In genomic region chr1:43531906-43532584, GRCh38 we compare ENCODE assay signal across 9 cellular contexts. TPM values are rescaled to one million over a fixed set of nuclear protein-coding genes. Genes with fewer than 3 reads are reported as not detected.
DNase-seq lines count a peak whose midpoint lies in the region; ATAC-seq, FAIRE-seq and TF ChIP-seq lines count a peak whose summit lies in the region.
"Had no signal": no experiment of that assay in that cellular context is flagged by ENCODE, and none has a peak within 500 bp of the region (broad histone marks: within the 10 kb centered on the region; RNA-seq: fewer than 3 reads in every experiment).

No MANE protein-coding gene starts in this region.

- peak overlapping the region; percentile 91 for H3K27ac Mint-ChIP-seq in nephron progenitor cell

- H2BK120ac ChIP-seq in H1 (replicated peaks; ENCODE audit: low read depth, low read length), result no peak overlapping the region

- H3F3A ChIP-seq in MM.1S (ENCODE audit: insufficient read depth, low read length), result peaks cover 4% of the 10 kb centered on the region; the same call in 1 of the 2 replicates

- TF ChIP-seq CTCF in MM.1S (IDR thresholded peaks at IDR 0.05; ENCODE audit: low read length) (no peak), H1 (IDR thresholded peaks at IDR 0.05; ENCODE audit: control extremely low read depth in 1 of 3, insufficient read depth in 1 of 3, low read depth in 1 of 3, low read length in 3 of 3) (no peak), nephron progenitor cell (IDR thresholded peaks at IDR 0.05) (no peak)

- TF ChIP-seq RAD21 in H1 (IDR thresholded peaks at IDR 0.05 in 1 of 2, conservative IDR thresholded peaks at IDR 0.05 in 1 of 2; ENCODE audit: low read depth in 2 of 2, low read length in 2 of 2), result peak in 1 of 2 experiments; percentile 9; a peak in 1 of 4 replicates

- H3K4me3 Mint-ChIP-seq in nephron progenitor cell, result peak overlapping the region; percentile 99

- peak overlapping the region; percentile 93 for H3K18ac ChIP-seq in H1 (ENCODE audit: extremely low read depth, low read length)

- H3K14ac ChIP-seq in H1 (ENCODE audit: insufficient read length), result no peak overlapping the region

- TF ChIP-seq EP300 in H1 (IDR thresholded peaks at IDR 0.05; ENCODE audit: borderline replicate concordance in 1 of 2, low read depth in 2 of 2, low read length in 2 of 2), result peak in 1 of 2 experiments; percentile 77; a peak in 1 of 3 replicates

- peak overlapping the region; percentile 82 for H3K4ac ChIP-seq in H1 (replicated peaks; ENCODE audit: insufficient read length, low read depth, low read length)

- H2BK15ac ChIP-seq in H1 (ENCODE audit: low read length), result no peak overlapping the region; the same call in 1 of the 2 replicates

- no peaks in the 10 kb centered on the region for H3K79me2 ChIP-seq in MM.1S (ENCODE audit: low read length)
- peaks cover 32 to 50% of the 10 kb centered on the region in 2 experiments for H3K79me2 ChIP-seq in H1 (ENCODE audit: control insufficient read depth in 1 of 2, insufficient read depth in 2 of 2, low read length in 2 of 2)

- H3K9me3 Mint-ChIP-seq in nephron progenitor cell, result no peaks in the 10 kb centered on the region

- H2AFZ ChIP-seq in MM.1S (ENCODE audit: low read length) (peak overlapping the region; percentile 77), H1 (ENCODE audit: low read length) (no peak overlapping the region)

- H3K56ac ChIP-seq in H1 (replicated peaks; ENCODE audit: insufficient read length, low read depth, low read length), result no peak overlapping the region

- DNase-seq in MM.1S (no peak), H1 (ENCODE audit: low read depth in 1 of 2, low spot score in 2 of 2) (peak in 1 of 2 experiments; percentile 75), nephron progenitor cell (no peak), NCI-H187 treated with DMSO at 0.1 percent for 48 hours (lab: John Stamatoyannopoulos, UW) (no peak), NCI-H2107 treated with DMSO at 0.1 percent for 48 hours (lab: John Stamatoyannopoulos, UW; ENCODE audit: unreplicated experiment) (no peak), UCSD-AML1 (lab: John Stamatoyannopoulos, UW; ENCODE audit: unreplicated experiment) (no peak)

- no peaks in the 10 kb centered on the region for H3K36me3 Mint-ChIP-seq in nephron progenitor cell (ENCODE audit: low read depth)

- H3K9me3 ChIP-seq in BLaER1, result no peaks in the 10 kb centered on the region
- no peaks in the 10 kb centered on the region for H3K9me3 ChIP-seq in MM.1S (replicated peaks; ENCODE audit: insufficient read depth, low read length)
- no peaks in the 10 kb centered on the region for H3K9me3 ChIP-seq in H1 (ENCODE audit: insufficient read depth in 2 of 2, low read depth in 1 of 2, low read length in 1 of 2)

- H3K79me1 ChIP-seq in H1 (ENCODE audit: low read depth, low read length), result peaks cover 32% of the 10 kb centered on the region

- 0 out of 2 replicates have a peak overlapping the region, but pooled peaks have one; percentile 15 for H2AK5ac ChIP-seq in H1 (ENCODE audit: low read depth, low read length)

- no peak for ATAC-seq in GM18519 (IDR thresholded peaks at IDR 0.05; ENCODE audit: low FRiP score, unreplicated experiment)

- 7% methylated on average over 15 of the region's 15 CpGs; no CpG with 5 or more reads in 1 of the 2 experiments for WGBS in H1 (ENCODE audit: extremely low coverage in 1 of 2, insufficient coverage in 1 of 2, insufficient read length in 1 of 2, insufficient replicate concordance in 2 of 2, low coverage in 1 of 2, low lambda C conversion rate in 2 of 2, missing lambda C conversion rate in 1 of 2), 2 experiments

- no peak overlapping the region for H2BK12ac ChIP-seq in H1 (ENCODE audit: low read depth, low read length)

- peak overlapping the region; percentile 60; the same call in 1 of the 2 replicates for H2BK5ac ChIP-seq in H1 (ENCODE audit: low read depth, low read length)

- no peak for FAIRE-seq in H1 (lab: Jason Lieb, UNC)
- FAIRE-seq: islet of Langerhans had no signal

- no peaks in the 10 kb centered on the region for H3K27me3 ChIP-seq in BLaER1
- H3K27me3 ChIP-seq in MM.1S (replicated peaks; ENCODE audit: insufficient read depth, low read length), result peaks cover 19% of the 10 kb centered on the region
- H3K27me3 ChIP-seq in H1 (replicated peaks in 1 of 4; ENCODE audit: control insufficient read depth in 3 of 4, extremely low read depth in 1 of 4, insufficient read depth in 3 of 4, low read length in 3 of 4), result peaks cover 0 to 9% (median 6%) of the 10 kb centered on the region in 4 experiments; a peak in 5 of 7 replicates

- POLR2A ChIA-PET in H1 (lab: Charles Lee; ENCODE audit: partially characterized antibody), result interaction anchor here (1.0 to 15.4 kb wide), 10 partner anchors 16 to 174 kb away, joined by 3 to 270 read pairs (median 5); partner anchors contain the start of gene KDM4A

- H4K8ac ChIP-seq in H1 (ENCODE audit: extremely low read depth, insufficient read depth, low read length), result peak overlapping the region; percentile 66; the same call in 1 of the 2 replicates

- H4K20me1 ChIP-seq in BLaER1, result peaks cover 55% of the 10 kb centered on the region
- H4K20me1 ChIP-seq in MM.1S (ENCODE audit: insufficient read depth, low read length), result no peaks in the 10 kb centered on the region
- H4K20me1 ChIP-seq in H1 (replicated peaks in 1 of 2; ENCODE audit: control insufficient read depth in 1 of 2, insufficient read depth in 2 of 2, low read length in 2 of 2), result peaks cover 26 to 35% of the 10 kb centered on the region in 2 experiments

- H3K4me2 ChIP-seq in BLaER1 (peak overlapping the region; percentile 97), MM.1S (ENCODE audit: low read depth, low read length) (peak overlapping the region; percentile 94), H1 (ENCODE audit: insufficient read depth in 1 of 2, low read depth in 2 of 2, low read length in 2 of 2) (peak overlapping the region; percentile 89 to 97)

- H3K4me1 ChIP-seq in BLaER1 (peaks cover 28% of the 10 kb centered on the region), MM.1S (ENCODE audit: low read length) (no peaks in the 10 kb centered on the region), H1 (replicated peaks in 1 of 4; ENCODE audit: control insufficient read depth in 3 of 4, insufficient read depth in 4 of 4, low read length in 3 of 4) (peaks cover 15 to 27% (median 21%) of the 10 kb centered on the region in 4 experiments)

- peaks cover 11% of the 10 kb centered on the region for H3K23me2 ChIP-seq in H1 (ENCODE audit: low read depth, low read length)

- H3K27me3 Mint-ChIP-seq in nephron progenitor cell (ENCODE audit: low read depth, poor library complexity), result peaks cover 12% of the 10 kb centered on the region

- H3K4me1 Mint-ChIP-seq in nephron progenitor cell, result peaks cover 55% of the 10 kb centered on the region

- H4K91ac ChIP-seq in H1 (replicated peaks; ENCODE audit: insufficient read length, low read length), result no peak overlapping the region

- CTCF ChIA-PET in H1 (lab: Charles Lee; ENCODE audit: partially characterized antibody), result interaction anchor here (1.0 to 10.8 kb wide), 10 partner anchors 17 to 403 kb away, joined by 3 to 169 read pairs (median 4); no protein-coding TSS in a partner anchor

- H2BK20ac ChIP-seq in H1 (ENCODE audit: low read length), result no peak overlapping the region

- peak overlapping the region; percentile 47 for H4K5ac ChIP-seq in H1 (ENCODE audit: insufficient read length, low read depth, low read length)

- H3K9ac ChIP-seq in BLaER1 (peak overlapping the region; percentile 75), MM.1S (ENCODE audit: low read length) (peak overlapping the region; percentile 16; the same call in 1 of the 2 replicates), H1 (replicated peaks in 1 of 4; ENCODE audit: extremely low read depth in 1 of 4, low read depth in 3 of 4, low read length in 3 of 4) (peak overlapping the region in 3 of 4 experiments; percentile 51 to 76 (median 71); a peak in 5 of 7 replicates)

- no peak for TF ChIP-seq POLR2A in H1 (IDR thresholded peaks at IDR 0.05; ENCODE audit: control extremely low read depth in 1 of 2, low read depth in 2 of 2, low read length in 2 of 2)

- H3K36me3 ChIP-seq in BLaER1, result no peaks in the 10 kb centered on the region
- no peaks in the 10 kb centered on the region for H3K36me3 ChIP-seq in MM.1S (replicated peaks; ENCODE audit: insufficient read depth, low read length)
- no peaks in the 10 kb centered on the region; a peak in 1 of 8 replicates for H3K36me3 ChIP-seq in H1 (ENCODE audit: control insufficient read depth in 2 of 4, insufficient read depth in 4 of 4, low read length in 3 of 4)

- H3K27ac ChIP-seq in BLaER1 (peak overlapping the region; percentile 23; the same call in 1 of the 2 replicates), MM.1S (ENCODE audit: low read length) (no peak overlapping the region), H1 (ENCODE audit: low read depth, low read length) (peak overlapping the region; percentile 73)

- H3K4me3 ChIP-seq in BLaER1, result peak overlapping the region; percentile 73
- peak overlapping the region; percentile 66 for H3K4me3 ChIP-seq in MM.1S (ENCODE audit: low read length)
- H3K4me3 ChIP-seq in H1 (ENCODE audit: extremely low read depth in 1 of 4, insufficient read depth in 2 of 4, low read depth in 3 of 4, low read length in 4 of 4), result peak overlapping the region; percentile 61 to 97 (median 83)

- no peak overlapping the region for H3K23ac ChIP-seq in H1 (ENCODE audit: insufficient read length)

- H3K9me2 ChIP-seq in MM.1S (replicated peaks; ENCODE audit: insufficient read depth, low read length), result no peaks in the 10 kb centered on the region

TF ChIP-seq in H1, 55 proteins besides CTCF, POLR2A, EP300 and RAD21 (continues in another document):
- TF ChIP-seq SIN3A (conservative IDR thresholded peaks at IDR 0.05 in 1 of 2, IDR thresholded peaks at IDR 0.05 in 1 of 2; ENCODE audit: low read depth in 1 of 2, low read length in 2 of 2) (0 out of 4 replicates have a peak, but pooled peaks of 1 of the 2 experiments have one; percentile 6), PHF8 (conservative IDR thresholded peaks at IDR 0.05; ENCODE audit: low read depth, low read length) (no peak), E2F6 (IDR thresholded peaks at IDR 0.05) (no peak), RBBP5 (IDR thresholded peaks at IDR 0.05; ENCODE audit: borderline replicate concordance, low read depth, low read length) (no peak), BRCA1 (IDR thresholded peaks at IDR 0.05; ENCODE audit: low read depth, low read length) (no peak)

RNA-seq across cellular contexts. Expression of gene PTPRF, which starts 1.4 kb away (rescaled TPM):
- 221 and 231 TPM in 2 replicates for total RNA-seq in H1 (2021; fragmentation: NEBNext Ultra II Directional; extraction: Animal tissue kit (Norgen Biotek cat#: 25700))
- 136 and 174 TPM in 2 replicates for polyA plus RNA-seq in H1 (2011; rRNA removed)
- 128 TPM for polyA plus RNA-seq in H1 (2011; cell fraction: cytosol; rRNA removed)
- polyA plus RNA-seq in H1 (2011; cell fraction: nucleus; rRNA removed), result 286 TPM
- polyA plus RNA-seq in H1 (2012, experiment 1 of 2), result 142 to 208 TPM (median 171 TPM) in 4 replicates
- polyA plus RNA-seq in H1 (2012, experiment 2 of 2), result 95.7 TPM
- polyA plus RNA-seq in H1 (2013, experiment 1 of 2), result 171 TPM
- 161 TPM for polyA plus RNA-seq in H1 (2013, experiment 2 of 2)
- 365 and 371 TPM in 2 replicates for polyA minus RNA-seq in H1 (2011; rRNA and poly(A)+ RNA removed)
- 155 TPM for polyA minus RNA-seq in H1 (2011; cell fraction: cytosol; rRNA and poly(A)+ RNA removed)
- 141 TPM for polyA minus RNA-seq in H1 (2011; cell fraction: nucleus; rRNA and poly(A)+ RNA removed)

Comparison
In these comparisons a context has a peak if more than half of its experiments do, and no peak if none do; other contexts are left out.
1. H3K9ac ChIP-seq: peak in every context shown above with its lines; median percentile 75 in BLaER1; 71 in H1; 16 in MM.1S.